ENCODE assay signal across 23 cellular contexts in genomic region chr2:73700111-73700510, GRCh38. TPM values are rescaled to one million over a fixed set of nuclear protein-coding genes. Genes with fewer than 3 reads are reported as not detected.
DNase-seq lines count a peak whose midpoint lies in the region; ATAC-seq and TF ChIP-seq lines count a peak whose summit lies in the region.
"Had no signal": no experiment of that assay in that cellular context is flagged by ENCODE, and none has a peak within 500 bp of the region (broad histone marks: within the 10 kb centered on the region; RNA-seq: fewer than 3 reads in every experiment).

No MANE protein-coding gene starts in this region.

- peak overlapping the region; percentile 57 for H3K27ac ChIP-seq in left ventricle myocardium inferior (replicated peaks)
- H3K27ac ChIP-seq in duodenal mucosa (ENCODE audit: low read depth, low read length) = no peak overlapping the region
- H3K27ac ChIP-seq in right lobe of liver = peak overlapping the region in 2 of 3 donors; percentile 44 to 47
- H3K27ac ChIP-seq in aorta (ENCODE audit: low read depth in 1 of 2, low read length in 2 of 2) = no peak overlapping the region
- H3K27ac ChIP-seq: tibial artery had no signal

- H3K4me1 Mint-ChIP-seq in type B pancreatic cell (ENCODE audit: unreplicated experiment) = peaks cover 5% of the 10 kb centered on the region
- H3K4me1 Mint-ChIP-seq: activated naive CD8-positive, alpha-beta T cell treated with anti-CD3 and anti-CD28 coated beads for 36 hours; central memory CD8-positive, alpha-beta T cell had no signal

- H3K4me3 ChIP-seq in left ventricle myocardium inferior (no peak overlapping the region), duodenal mucosa (ENCODE audit: low read depth in 1 of 2, low read length in 2 of 2) (peak overlapping the region; percentile 42 to 55), right lobe of liver (no peak overlapping the region), aorta (ENCODE audit: low read length in 2 of 2) (no peak overlapping the region)
- H3K4me3 ChIP-seq: tibial artery had no signal

- no peak overlapping the region for H3K9ac ChIP-seq in duodenal mucosa (ENCODE audit: low read depth in 1 of 2, low read length in 2 of 2)

- H3K36me3 ChIP-seq in left ventricle myocardium inferior (no peaks in the 10 kb centered on the region), duodenal mucosa (ENCODE audit: control insufficient read depth in 1 of 2, insufficient read depth in 2 of 2, low read length in 2 of 2) (no peaks in the 10 kb centered on the region), right lobe of liver (no peaks in the 10 kb centered on the region), aorta (ENCODE audit: control insufficient read depth in 1 of 2, insufficient read depth in 2 of 2, low read length in 1 of 2) (no peaks in the 10 kb centered on the region)
- H3K36me3 ChIP-seq: tibial artery had no signal

- H3K4me1 ChIP-seq in left ventricle myocardium inferior (peaks cover 8% of the 10 kb centered on the region), duodenal mucosa (ENCODE audit: control insufficient read depth in 1 of 2, insufficient read depth in 2 of 2, low read length in 2 of 2) (peaks cover 32 to 41% of the 10 kb centered on the region in 2 donors), right lobe of liver (peaks cover 0 to 38% (median 15%) of the 10 kb centered on the region in 4 donors), aorta (ENCODE audit: control insufficient read depth in 1 of 2, insufficient read depth in 2 of 2, low read length in 2 of 2) (peaks cover 0 to 5% of the 10 kb centered on the region in 2 donors)
- H3K4me1 ChIP-seq: tibial artery had no signal

- no peak overlapping the region for H3K27ac Mint-ChIP-seq in type B pancreatic cell
- H3K27ac Mint-ChIP-seq: activated naive CD8-positive, alpha-beta T cell treated with anti-CD3 and anti-CD28 coated beads for 36 hours; activated T-cell treated with anti-CD3 and anti-CD28 coated beads, Interleukin-2, amount 50 U/mL, for 24 hours; HFFc6; natural killer cell treated with Interleukin-12 subunit alpha and Interleukin-12 subunit beta and Interleukin-15 and Interleukin-18, amount 100 ng/mL, for 72 hours had no signal

- H3K27me3 ChIP-seq in left ventricle myocardium inferior (ENCODE audit: low read depth) (no peaks in the 10 kb centered on the region), duodenal mucosa (ENCODE audit: control insufficient read depth in 1 of 2, insufficient read depth in 2 of 2, low read length in 2 of 2) (no peaks in the 10 kb centered on the region), right lobe of liver (no peaks in the 10 kb centered on the region), aorta (ENCODE audit: control insufficient read depth in 1 of 2, insufficient read depth in 2 of 2, low read length in 1 of 2) (no peaks in the 10 kb centered on the region)
- H3K27me3 ChIP-seq: tibial artery had no signal

- H3K4me3 Mint-ChIP-seq in type B pancreatic cell = no peak overlapping the region
- H3K4me3 Mint-ChIP-seq: activated naive CD8-positive, alpha-beta T cell treated with anti-CD3 and anti-CD28 coated beads for 36 hours; activated T-cell treated with anti-CD3 and anti-CD28 coated beads, Interleukin-2, amount 50 U/mL, for 24 hours; central memory CD8-positive, alpha-beta T cell; HFFc6; natural killer cell treated with Interleukin-12 subunit alpha and Interleukin-12 subunit beta and Interleukin-15 and Interleukin-18, amount 100 ng/mL, for 72 hours had no signal

- no peaks in the 10 kb centered on the region for H3K36me3 Mint-ChIP-seq in type B pancreatic cell
- H3K36me3 Mint-ChIP-seq: natural killer cell treated with Interleukin-12 subunit alpha and Interleukin-12 subunit beta and Interleukin-15 and Interleukin-18, amount 100 ng/mL, for 72 hours had no signal

- intact Hi-C loops in left ventricle myocardium inferior (cut with micrococcal nuclease) = no loop called here
- intact Hi-C loops in cardiac septum (cut with DNase I) = no loop called here
- intact Hi-C loops in right lobe of liver (cut with DNase I) = no loop called here
- intact Hi-C loops in aorta (cut with DNase I) = no loop called here

- TF ChIP-seq CTCF in left ventricle myocardium inferior (IDR thresholded peaks at IDR 0.05; ENCODE audit: borderline replicate concordance) (no peak), right lobe of liver (IDR thresholded peaks at IDR 0.05) (no peak), type B pancreatic cell (conservative IDR thresholded peaks at IDR 0.05) (no peak)

- peak; percentile 45 to 60 (median 50) for ATAC-seq in right lobe of liver
- peak; percentile 42 for ATAC-seq in aorta (ENCODE audit: low FRiP score)
- ATAC-seq in HG03280 (IDR thresholded peaks at IDR 0.05; ENCODE audit: unreplicated experiment) = no peak
- ATAC-seq: natural killer cell treated with Interleukin-12 subunit alpha and Interleukin-12 subunit beta and Interleukin-15 and Interleukin-18, amount 100 ng/mL, for 72 hours had no signal

- H3K27me3 Mint-ChIP-seq in type B pancreatic cell = peaks cover 16% of the 10 kb centered on the region

- DNase-seq in left ventricle myocardium inferior (no peak), cardiac septum (ENCODE audit: low spot score) (no peak), right lobe of liver (peak in 2 of 3 donors; percentile 58 to 77), aorta (no peak), type B pancreatic cell (ENCODE audit: extremely low spot score, unreplicated experiment) (no peak)
- no peak for DNase-seq in stimulated activated CD4-positive, alpha-beta T cell treated with anti-CD3 and anti-CD28 coated beads, Interleukin-4, amount 100 ng/mL, for 24 hours
- DNase-seq: activated CD4-positive, alpha-beta T cell treated with anti-CD3 and anti-CD28 coated beads, Interleukin-2, amount 50 U/mL, for 1 hour; activated naive CD8-positive, alpha-beta T cell treated with anti-CD3 and anti-CD28 coated beads for 36 hours; activated T-cell treated with anti-CD3 and anti-CD28 coated beads, Interleukin-2, amount 50 U/mL, for 24 hours; Caco-2; erythroblast; HFFc6; NCI-H2029 treated with DMSO at 0.1 percent for 48 hours; retina; SHP77; stimulated activated CD4-positive, alpha-beta T cell treated with anti-CD3 and anti-CD28 coated beads, Interleukin-4, amount 100 ng/mL, for 1 hour; T1000; tibial artery had no signal

- WGBS in right lobe of liver (ENCODE audit: insufficient coverage, low coverage, low lambda C conversion rate, missing lambda C conversion rate) = 14% methylated on average over 4 of the region's 4 CpGs
- 73 to 75% methylated on average over 4 of the region's 4 CpGs for WGBS in aorta, 2 donors

- TF ChIP-seq POLR2A in right lobe of liver (IDR thresholded peaks at IDR 0.05) = no peak

- H3K9me3 Mint-ChIP-seq in type B pancreatic cell = no peaks in the 10 kb centered on the region
- H3K9me3 Mint-ChIP-seq: central memory CD8-positive, alpha-beta T cell; natural killer cell treated with Interleukin-12 subunit alpha and Interleukin-12 subunit beta and Interleukin-15 and Interleukin-18, amount 100 ng/mL, for 72 hours had no signal

- H3K9me3 ChIP-seq in left ventricle myocardium inferior (replicated peaks) = no peaks in the 10 kb centered on the region
- peaks cover 0 to 3% of the 10 kb centered on the region in 2 donors for H3K9me3 ChIP-seq in duodenal mucosa (ENCODE audit: control insufficient read depth in 1 of 2, low read length in 2 of 2)
- no peaks in the 10 kb centered on the region for H3K9me3 ChIP-seq in right lobe of liver
- no peaks in the 10 kb centered on the region for H3K9me3 ChIP-seq in aorta (ENCODE audit: control insufficient read depth, low read length)
- H3K9me3 ChIP-seq: Caco-2, tibial artery had no signal

RNA-seq across cellular contexts. Expression of gene TPRKB, which starts 37.0 kb away (rescaled TPM):
- total RNA-seq in left ventricle myocardium inferior = 30.6 TPM
- 14.7 TPM for total RNA-seq in cardiac septum
- total RNA-seq in right lobe of liver = 10 to 100 TPM in 5 of 6 experiments, 1 to 10 TPM in 1; 6.9 to 19.8 (median 11.5) TPM
- total RNA-seq in aorta = 10 to 100 TPM; 21.3 to 24.1 TPM
- polyA plus RNA-seq in aorta = 10 to 100 TPM; 57.6 to 76.5 TPM
- 28.8 and 33.6 TPM in 2 replicates for total RNA-seq in type B pancreatic cell (ENCODE audit: low replicate concordance)

RNA-seq across cellular contexts. Expression of gene NAT8, which starts 57.9 kb away (rescaled TPM):
- total RNA-seq in left ventricle myocardium inferior (not detected), cardiac septum (not detected), right lobe of liver (10 to 100 TPM; 15.1 to 40.6 (median 32.7) TPM), aorta (not detected), type B pancreatic cell (ENCODE audit: low replicate concordance) (0.40 TPM in 1 of 2 replicates, not detected in the other)
- not detected for polyA plus RNA-seq in aorta
- total RNA-seq: activated naive CD8-positive, alpha-beta T cell treated with anti-CD3 and anti-CD28 coated beads for 36 hours; Caco-2; HFFc6; MCF 10A; natural killer cell treated with Interleukin-12 subunit alpha and Interleukin-12 subunit beta and Interleukin-15 and Interleukin-18, amount 100 ng/mL, for 72 hours had no signal

Comparison
In these comparisons a context has a peak if more than half of its experiments do, and no peak if none do; other contexts are left out.
1. DNase-seq: peak in right lobe of liver (2 of 3); none in left ventricle myocardium inferior (single experiment), cardiac septum (single experiment), aorta (0 of 2), stimulated activated CD4-positive, alpha-beta T cell treated with anti-CD3 and anti-CD28 coated beads, Interleukin-4, amount 100 ng/mL, for 24 hours (single experiment) and type B pancreatic cell (single experiment).
2. H3K27ac ChIP-seq: peak in left ventricle myocardium inferior (single experiment) and right lobe of liver (2 of 3); none in duodenal mucosa (single experiment) and aorta (0 of 2).
3. H3K4me3 ChIP-seq: peak in duodenal mucosa (2 of 2); none in left ventricle myocardium inferior (single experiment), right lobe of liver (0 of 3) and aorta (0 of 2).
4. RNA of gene NAT8, which starts 57.9 kb away (total RNA-seq): 15.1 to 40.6 TPM in right lobe of liver; not detected in left ventricle myocardium inferior (single experiment), not detected in cardiac septum (single experiment), not detected in aorta and 0.40 TPM in type B pancreatic cell; every median in the first group is over 10 times any median in the second.